ENCODE assay signal across 16 cellular contexts in genomic region chrX:139892512-139892911, GRCh38. TPM values are rescaled to one million over a fixed set of nuclear protein-coding genes. Genes with fewer than 3 reads are reported as not detected.
DNase-seq lines count a peak whose midpoint lies in the region; ATAC-seq and TF ChIP-seq lines count a peak whose summit lies in the region.
"Had no signal": no experiment of that assay in that cellular context is flagged by ENCODE, and none has a peak within 500 bp of the region (broad histone marks: within the 10 kb centered on the region; RNA-seq: fewer than 3 reads in every experiment).

No MANE protein-coding gene starts in this region.

- H3K4me3 ChIP-seq in KMS-11 (IDR thresholded peaks at IDR 0.05; ENCODE audit: insufficient read depth, low read depth, low read length) (no peak overlapping the region), ascending aorta (no peak overlapping the region), MM.1S (ENCODE audit: low read length) (no peak overlapping the region), aorta (ENCODE audit: low read length in 2 of 2) (no peak overlapping the region)
- H3K4me3 ChIP-seq: heart right ventricle had no signal

- peak; percentile 76 for ATAC-seq in GM18502 (IDR thresholded peaks at IDR 0.05; ENCODE audit: poor library complexity, unreplicated experiment)
- ATAC-seq in GM19455 (IDR thresholded peaks at IDR 0.05; ENCODE audit: unreplicated experiment), result peak; percentile 74
- peak; percentile 87 for ATAC-seq in HG02885 (IDR thresholded peaks at IDR 0.05; ENCODE audit: poor library complexity, unreplicated experiment)
- no peak for ATAC-seq in aorta (ENCODE audit: low FRiP score)
- ATAC-seq: Right ventricle myocardium inferior had no signal

- H4K20me1 ChIP-seq in KMS-11 (ENCODE audit: insufficient read depth), result no peaks in the 10 kb centered on the region
- no peaks in the 10 kb centered on the region for H4K20me1 ChIP-seq in MM.1S (ENCODE audit: insufficient read depth, low read length)

- no peaks in the 10 kb centered on the region for H3K9me2 ChIP-seq in MM.1S (replicated peaks; ENCODE audit: insufficient read depth, low read length)

- intact Hi-C loops in ascending aorta (cut with DNase I), result no loop called here
- intact Hi-C loops in aorta (cut with DNase I), result no loop called here

- H3K4me2 ChIP-seq in KMS-11 (peak overlapping the region; percentile 41), MM.1S (ENCODE audit: low read depth, low read length) (no peak overlapping the region)

- TF ChIP-seq CTCF in KMS-11 (conservative IDR thresholded peaks at IDR 0.05; ENCODE audit: low read depth, low read length) (no peak), ascending aorta (IDR thresholded peaks at IDR 0.05) (no peak), MM.1S (IDR thresholded peaks at IDR 0.05; ENCODE audit: low read length) (no peak)

- peaks cover 34% of the 10 kb centered on the region for H3K4me1 ChIP-seq in KMS-11 (ENCODE audit: low read depth, poor library complexity, severe bottlenecking)
- no peaks in the 10 kb centered on the region for H3K4me1 ChIP-seq in ascending aorta
- no peaks in the 10 kb centered on the region for H3K4me1 ChIP-seq in MM.1S (ENCODE audit: low read length)
- no peaks in the 10 kb centered on the region for H3K4me1 ChIP-seq in aorta (ENCODE audit: control insufficient read depth in 1 of 2, insufficient read depth in 2 of 2, low read length in 2 of 2)

- WGBS in aorta, 2 donors, result 34 to 54% methylated on average over 2 of the region's 2 CpGs

- H3K9me3 ChIP-seq in ascending aorta (no peaks in the 10 kb centered on the region), MM.1S (replicated peaks; ENCODE audit: insufficient read depth, low read length) (no peaks in the 10 kb centered on the region), aorta (ENCODE audit: control insufficient read depth, low read length) (no peaks in the 10 kb centered on the region)
- H3K9me3 ChIP-seq: heart right ventricle, neutrophil had no signal

- H3K9ac ChIP-seq in KMS-11 (peak overlapping the region; percentile 35; the same call in 1 of the 2 replicates), MM.1S (ENCODE audit: low read length) (no peak overlapping the region)

- H3K27me3 ChIP-seq in KMS-11 (ENCODE audit: insufficient read depth, low read depth), result no peaks in the 10 kb centered on the region
- H3K27me3 ChIP-seq in ascending aorta, result no peaks in the 10 kb centered on the region
- no peaks in the 10 kb centered on the region for H3K27me3 ChIP-seq in MM.1S (replicated peaks; ENCODE audit: insufficient read depth, low read length)
- H3K27me3 ChIP-seq in aorta (ENCODE audit: control insufficient read depth in 1 of 2, insufficient read depth in 2 of 2, low read length in 1 of 2), result no peaks in the 10 kb centered on the region
- H3K27me3 ChIP-seq: brain microvascular endothelial cell, heart right ventricle, neutrophil had no signal

- DNase-seq in ascending aorta (ENCODE audit: low spot score in 2 of 2), result no peak
- no peak for DNase-seq in GDM1 (lab: John Stamatoyannopoulos, UW)
- DNase-seq in MM.1S, result no peak
- no peak for DNase-seq in aorta
- DNase-seq: activated B cell treated with CpG ODN at 0.5 μM for 24 hours; brain microvascular endothelial cell; heart right ventricle; NCI-H510A; stimulated activated CD4-positive, alpha-beta T cell treated with anti-CD3 and anti-CD28 coated beads, Interleukin-12 subunit alpha, Interleukin-12 subunit beta, amount 100 ng/mL, for 4 hours had no signal

- peak overlapping the region; percentile 65 for H3K27ac ChIP-seq in KMS-11
- H3K27ac ChIP-seq in ascending aorta, result no peak overlapping the region
- H3K27ac ChIP-seq in MM.1S (ENCODE audit: low read length), result no peak overlapping the region
- no peak overlapping the region for H3K27ac ChIP-seq in aorta (ENCODE audit: low read depth in 1 of 2, low read length in 2 of 2)
- H3K27ac ChIP-seq: brain microvascular endothelial cell, heart right ventricle, HL-60, neutrophil had no signal

- H3K79me2 ChIP-seq in KMS-11 (ENCODE audit: insufficient read depth, low read depth) (peaks cover 53% of the 10 kb centered on the region; the same call in 1 of the 2 replicates), MM.1S (ENCODE audit: low read length) (no peaks in the 10 kb centered on the region)

- H2AFZ ChIP-seq in KMS-11 (ENCODE audit: low read depth) (no peak overlapping the region), MM.1S (ENCODE audit: low read length) (no peak overlapping the region)

- H3K36me3 ChIP-seq in KMS-11 (ENCODE audit: insufficient read depth) (no peaks in the 10 kb centered on the region), ascending aorta (no peaks in the 10 kb centered on the region), MM.1S (replicated peaks; ENCODE audit: insufficient read depth, low read length) (no peaks in the 10 kb centered on the region), aorta (ENCODE audit: control insufficient read depth in 1 of 2, insufficient read depth in 2 of 2, low read length in 1 of 2) (no peaks in the 10 kb centered on the region)
- H3K36me3 ChIP-seq: brain microvascular endothelial cell, heart right ventricle, neutrophil had no signal

- H3F3A ChIP-seq in MM.1S (ENCODE audit: insufficient read depth, low read length), result no peaks in the 10 kb centered on the region

RNA-seq across cellular contexts. Expression of gene ATP11C, which starts 40.3 kb away (rescaled TPM):
- 16.4 TPM for total RNA-seq in ascending aorta
- 10 to 100 TPM; 30.2 to 32.1 TPM for total RNA-seq in aorta
- 10 to 100 TPM in 1 of 2 donors, 1 to 10 TPM in 1; 5.3 to 16.3 TPM for polyA plus RNA-seq in aorta
